1 cellular context compared by ENCODE assay signal in genomic region chr1:37553598-37553926, GRCh38.
TF ChIP-seq lines count a peak whose summit lies in the region.

No MANE protein-coding gene starts in this region.

TF ChIP-seq in HepG2, 621 proteins besides CTCF, POLR2A, EP300 and RAD21:
- TF ChIP-seq PCBP2 (optimal IDR thresholded peaks at IDR 0.05; ENCODE audit: low read depth, low read length, poor library complexity, severe bottlenecking) (no peak), ZNF383 (CRISPR knock-in tag; IDR thresholded peaks at IDR 0.05; ENCODE audit: borderline replicate concordance) (peak; percentile 57; the same call in 1 of the 2 replicates), ZNF580 (CRISPR knock-in tag; IDR thresholded peaks at IDR 0.05; ENCODE audit: borderline replicate concordance, low read depth) (no peak), ZBTB8A (CRISPR knock-in tag; IDR thresholded peaks at IDR 0.05; ENCODE audit: borderline replicate concordance, low read depth) (0 out of 2 replicates have a peak, but pooled peaks have one; percentile 18), SNAI1 (CRISPR knock-in tag; IDR thresholded peaks at IDR 0.05; ENCODE audit: borderline replicate concordance) (0 out of 2 replicates have a peak, but pooled peaks have one; percentile 30)
- TF ChIP-seq, protein P1, sequence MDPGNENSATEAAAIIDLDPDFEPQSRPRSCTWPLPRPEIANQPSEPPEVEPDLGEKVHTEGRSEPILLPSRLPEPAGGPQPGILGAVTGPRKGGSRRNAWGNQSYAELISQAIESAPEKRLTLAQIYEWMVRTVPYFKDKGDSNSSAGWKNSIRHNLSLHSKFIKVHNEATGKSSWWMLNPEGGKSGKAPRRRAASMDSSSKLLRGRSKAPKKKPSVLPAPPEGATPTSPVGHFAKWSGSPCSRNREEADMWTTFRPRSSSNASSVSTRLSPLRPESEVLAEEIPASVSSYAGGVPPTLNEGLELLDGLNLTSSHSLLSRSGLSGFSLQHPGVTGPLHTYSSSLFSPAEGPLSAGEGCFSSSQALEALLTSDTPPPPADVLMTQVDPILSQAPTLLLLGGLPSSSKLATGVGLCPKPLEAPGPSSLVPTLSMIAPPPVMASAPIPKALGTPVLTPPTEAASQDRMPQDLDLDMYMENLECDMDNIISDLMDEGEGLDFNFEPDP (CRISPR knock-in tag; conservative IDR thresholded peaks at IDR 0.05) = 0 out of 2 replicates have a peak, but pooled peaks have one; percentile 12
